ENCODE assay signal across 3 cellular contexts in genomic region chr12:73517859-73518258, GRCh38.
TF ChIP-seq lines count a peak whose summit lies in the region.

No MANE protein-coding gene starts in this region.

TF ChIP-seq in A549, 52 proteins besides CTCF, POLR2A, EP300 and RAD21:
- TF ChIP-seq MAFK (IDR thresholded peaks at IDR 0.05; ENCODE audit: partially characterized antibody) (peak; percentile 88), SREBF2 (IDR thresholded peaks at IDR 0.05) (no peak)

TF ChIP-seq in IMR-90, 13 proteins besides CTCF, POLR2A, EP300 and RAD21:
- TF ChIP-seq MAFK (IDR thresholded peaks at IDR 0.05; ENCODE audit: low read depth, low read length), result peak; percentile 93
- TF ChIP-seq NFE2L2 (IDR thresholded peaks at IDR 0.05; ENCODE audit: low read depth, low read length), result no peak
TF ChIP-seq in IMR-90: peak in this region for 1.

TF ChIP-seq in H1, 55 proteins besides CTCF, POLR2A, EP300 and RAD21:
- TF ChIP-seq YY1 (IDR thresholded peaks at IDR 0.05; ENCODE audit: low read depth, low read length) (no peak), MAFK (IDR thresholded peaks at IDR 0.05; ENCODE audit: low read depth, low read length) (peak; percentile 69; the same call in 1 of the 2 replicates)
